Comparison of ENCODE assay signal across 32 cellular contexts in genomic region chr9:12809720-12810119, GRCh38. TPM values are rescaled to one million over a fixed set of nuclear protein-coding genes. Genes with fewer than 3 reads are reported as not detected.
A peak's percentile ranks its signal among the peaks of the same experiment; 100 is the strongest.
DNase-seq lines count a peak whose midpoint lies in the region; ATAC-seq and TF ChIP-seq lines count a peak whose summit lies in the region.
"Had no signal": no experiment of that assay in that cellular context is flagged by ENCODE, and none has a peak within 500 bp of the region (broad histone marks: within the 10 kb centered on the region; RNA-seq: fewer than 3 reads in every experiment).

No MANE protein-coding gene starts in this region.

- H3K9me3 Mint-ChIP-seq in glutamatergic neuron (ENCODE audit: unreplicated experiment) (no peaks in the 10 kb centered on the region), WTC11 (no peaks in the 10 kb centered on the region)

- dilution Hi-C loops in mammary epithelial cell (cut with HindIII; ENCODE audit: low sequenced_read_pairs), result loop anchor here (5.0 kb wide), 1 partner anchor 43 kb away; no protein-coding TSS in a partner anchor

- H3K4me3 ChIP-seq in mammary epithelial cell (replicated peaks in 1 of 3; ENCODE audit: insufficient read depth in 1 of 3, low read depth in 2 of 3, low read length in 3 of 3), result no peak overlapping the region
- no peak overlapping the region for H3K4me3 ChIP-seq in smooth muscle cell
- H3K4me3 ChIP-seq: mucosa of descending colon, SJCRH30, suprapubic skin, vagina had no signal

- DNase-seq in NCI-H146 treated with DMSO at 0.1 percent for 48 hours (lab: John Stamatoyannopoulos, UW; ENCODE audit: unreplicated experiment) (peak; percentile 38), mammary epithelial cell (no peak), glutamatergic neuron (no peak), smooth muscle cell (lab: John Stamatoyannopoulos, UW; ENCODE audit: unreplicated experiment) (no peak), WTC11 (ENCODE audit: low spot score) (no peak), DMS153 treated with DMSO at 0.1 percent for 48 hours (lab: John Stamatoyannopoulos, UW; ENCODE audit: unreplicated experiment) (no peak)
- DNase-seq: activated CD4-positive, alpha-beta memory T cell treated with anti-CD3 and anti-CD28 coated beads, Interleukin-2, amount 10 ng/mL, durations not matched to agents 7 days and 5 days; activated CD8-positive, alpha-beta memory T cell treated with anti-CD3 and anti-CD28 coated beads, Interleukin-2, amount 50 U/mL, for 48 hours; amygdala; cortex of kidney; kidney; mucosa of descending colon; NCI-H1092; NCI-H187 treated with DMSO at 0.1 percent for 48 hours; NCI-H2227 treated with DMSO at 0.1 percent for 48 hours; NCI-H774; right cardiac atrium; SJCRH30; stimulated activated CD4-positive, alpha-beta T cell treated with anti-CD3 and anti-CD28 coated beads, Interleukin-12 subunit alpha, Interleukin-12 subunit beta, amount 100 ng/mL, for 4 hours; stimulated activated CD4-positive, alpha-beta T cell treated with anti-CD3 and anti-CD28 coated beads, Interleukin-4, amount 100 ng/mL, for 1 hour; T-cell had no signal

- peak overlapping the region; percentile 10 for H2AFZ ChIP-seq in mammary epithelial cell (ENCODE audit: low read depth, low read length)
- no peak overlapping the region for H2AFZ ChIP-seq in smooth muscle cell (ENCODE audit: low read depth)
- H2AFZ ChIP-seq: parathyroid adenoma had no signal

- H3K27me3 ChIP-seq in mammary epithelial cell (ENCODE audit: insufficient read depth, low read length) (no peaks in the 10 kb centered on the region), smooth muscle cell (ENCODE audit: low read depth) (no peaks in the 10 kb centered on the region)
- H3K27me3 ChIP-seq: SJCRH30, suprapubic skin, vagina had no signal

- H3K36me3 ChIP-seq in mammary epithelial cell (ENCODE audit: insufficient read depth, low read length), result no peaks in the 10 kb centered on the region
- no peaks in the 10 kb centered on the region for H3K36me3 ChIP-seq in smooth muscle cell (ENCODE audit: low read depth)
- H3K36me3 ChIP-seq: SJCRH30, suprapubic skin, vagina had no signal

- in situ Hi-C loops in mammary epithelial cell (cut with MboI; ENCODE audit: low sequenced_read_pairs in 2 of 2), result loop anchor here (5.0 to 10.0 kb wide), 2 partner anchors 32 to 55 kb away; partner anchors contain the start of gene LURAP1L (in 1 of the 2)

- no peak for TF ChIP-seq CTCF in mammary epithelial cell (conservative IDR thresholded peaks at IDR 0.05 in 1 of 2, IDR thresholded peaks at IDR 0.05 in 1 of 2; ENCODE audit: extremely low read depth in 1 of 2, insufficient read depth in 1 of 2, low read depth in 1 of 2, low read length in 2 of 2)
- TF ChIP-seq CTCF in glutamatergic neuron (IDR thresholded peaks at IDR 0.05; ENCODE audit: partially characterized antibody, unreplicated experiment), result no peak
- TF ChIP-seq CTCF in smooth muscle cell (IDR thresholded peaks at IDR 0.05; ENCODE audit: borderline replicate concordance, insufficient read depth, poor library complexity, severe bottlenecking), result no peak
- TF ChIP-seq CTCF in WTC11 (IDR thresholded peaks at IDR 0.05), result no peak

- H3K27ac ChIP-seq in mammary epithelial cell (ENCODE audit: insufficient read depth, low read depth, low read length) (peak overlapping the region; percentile 43), smooth muscle cell (ENCODE audit: low read depth) (peak overlapping the region; percentile 68)
- H3K27ac ChIP-seq: parathyroid adenoma, SJCRH30, vagina had no signal

- H3F3A ChIP-seq in smooth muscle cell (ENCODE audit: low read depth), result peaks cover 13% of the 10 kb centered on the region

- intact Hi-C loops in mammary epithelial cell (cut with micrococcal nuclease), result loop anchor here (5.0 kb wide), 1 partner anchor 67 kb away; no protein-coding TSS in a partner anchor

- POLR2A ChIA-PET in WTC11 (lab: Charles Lee), result interaction anchor here (0.6 kb wide), 1 partner anchor 26 kb away, joined by 3 read pairs; no protein-coding TSS in a partner anchor

- H3K4me3 Mint-ChIP-seq in glutamatergic neuron (ENCODE audit: unreplicated experiment) (no peak overlapping the region), WTC11 (no peak overlapping the region)
- H3K4me3 Mint-ChIP-seq: activated CD4-positive, alpha-beta memory T cell treated with anti-CD3 and anti-CD28 coated beads, Interleukin-2, amount 10 ng/mL, durations not matched to agents 7 days and 5 days; activated naive CD4-positive, alpha-beta T cell treated with anti-CD3 and anti-CD28 coated beads, Interleukin-2, amount 50 U/mL, for 24 hours; activated T-helper 17 cell treated with anti-CD3 and anti-CD28 coated beads, Interleukin-2, amount 50 U/mL, for 72 hours; IgD-negative memory B cell; nephron; stimulated activated effector memory CD8-positive, alpha-beta T cell treated with anti-CD3 and anti-CD28 coated beads, Interleukin-12 subunit alpha, Interleukin-12 subunit beta, amount 100 ng/mL, for 72 hours; T-cell had no signal

- 6% methylated on average over 2 of the region's 2 CpGs for WGBS in mammary epithelial cell (ENCODE audit: low coverage, missing lambda C conversion rate)
- 82% methylated on average over 2 of the region's 2 CpGs for WGBS in smooth muscle cell (ENCODE audit: low lambda C conversion rate)

- H3K79me2 ChIP-seq in mammary epithelial cell (ENCODE audit: insufficient read depth, low read length), result peaks cover 51% of the 10 kb centered on the region
- H3K79me2 ChIP-seq in smooth muscle cell (ENCODE audit: low read depth), result peaks cover 62% of the 10 kb centered on the region
- H3K79me2 ChIP-seq: parathyroid adenoma had no signal

- H3K4me2 ChIP-seq in mammary epithelial cell (ENCODE audit: insufficient read depth, low read depth, low read length) (peak overlapping the region; percentile 4), smooth muscle cell (no peak overlapping the region)

- H3K27me3 Mint-ChIP-seq in glutamatergic neuron (ENCODE audit: unreplicated experiment) (no peaks in the 10 kb centered on the region), WTC11 (ENCODE audit: low read depth) (no peaks in the 10 kb centered on the region)
- H3K27me3 Mint-ChIP-seq: activated CD4-positive, alpha-beta memory T cell treated with anti-CD3 and anti-CD28 coated beads, Interleukin-2, amount 10 ng/mL, durations not matched to agents 7 days and 5 days; activated naive CD4-positive, alpha-beta T cell treated with anti-CD3 and anti-CD28 coated beads, Interleukin-2, amount 50 U/mL, for 24 hours; activated T-helper 17 cell treated with anti-CD3 and anti-CD28 coated beads, Interleukin-2, amount 50 U/mL, for 72 hours; IgD-negative memory B cell; T-cell had no signal

- H3K4me1 ChIP-seq in mammary epithelial cell (ENCODE audit: insufficient read depth, low read length) (peaks cover 18% of the 10 kb centered on the region), smooth muscle cell (ENCODE audit: low read depth) (peaks cover 14% of the 10 kb centered on the region)
- H3K4me1 ChIP-seq: parathyroid adenoma had no signal

- H3K27ac Mint-ChIP-seq in glutamatergic neuron (ENCODE audit: unreplicated experiment), result peak overlapping the region; percentile 40
- no peak overlapping the region for H3K27ac Mint-ChIP-seq in WTC11
- H3K27ac Mint-ChIP-seq: activated CD4-positive, alpha-beta memory T cell treated with anti-CD3 and anti-CD28 coated beads, Interleukin-2, amount 10 ng/mL, durations not matched to agents 7 days and 5 days; activated naive CD4-positive, alpha-beta T cell treated with anti-CD3 and anti-CD28 coated beads, Interleukin-2, amount 50 U/mL, for 24 hours; activated T-helper 17 cell treated with anti-CD3 and anti-CD28 coated beads, Interleukin-2, amount 50 U/mL, for 72 hours; IgD-negative memory B cell; stimulated activated effector memory CD8-positive, alpha-beta T cell treated with anti-CD3 and anti-CD28 coated beads, Interleukin-12 subunit alpha, Interleukin-12 subunit beta, amount 100 ng/mL, for 72 hours; T-cell had no signal

- no TSS peak for BruUV-seq in mammary epithelial cell (replicated peaks; lab: Mats Ljungman, UMichigan)

- H3K36me3 Mint-ChIP-seq in glutamatergic neuron (ENCODE audit: unreplicated experiment), result no peaks in the 10 kb centered on the region
- no peaks in the 10 kb centered on the region for H3K36me3 Mint-ChIP-seq in WTC11
- H3K36me3 Mint-ChIP-seq: activated naive CD4-positive, alpha-beta T cell treated with anti-CD3 and anti-CD28 coated beads, Interleukin-2, amount 50 U/mL, for 24 hours; IgD-negative memory B cell; stimulated activated effector memory CD8-positive, alpha-beta T cell treated with anti-CD3 and anti-CD28 coated beads, Interleukin-12 subunit alpha, Interleukin-12 subunit beta, amount 100 ng/mL, for 72 hours; T-cell had no signal

- ATAC-seq in WTC11 (no peak), GM21786 (IDR thresholded peaks at IDR 0.05; ENCODE audit: unreplicated experiment) (no peak), GM21528 (IDR thresholded peaks at IDR 0.05; ENCODE audit: low FRiP score, unreplicated experiment) (no peak)
- ATAC-seq: activated CD4-positive, CD25-positive, alpha-beta regulatory T cell treated with anti-CD3 and anti-CD28 coated beads, Interleukin-2, amount 50 U/mL, for 24 hours; activated T-helper 17 cell treated with anti-CD3 and anti-CD28 coated beads, Interleukin-2, amount 50 U/mL, for 72 hours; mucosa of descending colon; right cardiac atrium; stimulated activated effector memory CD8-positive, alpha-beta T cell treated with anti-CD3 and anti-CD28 coated beads, Interleukin-12 subunit alpha, Interleukin-12 subunit beta, amount 100 ng/mL, for 72 hours; T-cell had no signal

- CTCF ChIA-PET in mammary epithelial cell (lab: Charles Lee; ENCODE audit: low non-redundant PET) (no interaction called here), WTC11 (lab: Charles Lee) (interaction anchor here (1.4 kb wide), 1 partner anchor 34 kb away, joined by 4 read pairs; no protein-coding TSS in a partner anchor)

- H3K4me1 Mint-ChIP-seq in glutamatergic neuron (ENCODE audit: low read depth, unreplicated experiment), result peaks cover 31% of the 10 kb centered on the region
- peaks cover 3% of the 10 kb centered on the region; the same call in 1 of the 2 replicates for H3K4me1 Mint-ChIP-seq in WTC11
- H3K4me1 Mint-ChIP-seq: activated CD4-positive, alpha-beta memory T cell treated with anti-CD3 and anti-CD28 coated beads, Interleukin-2, amount 10 ng/mL, durations not matched to agents 7 days and 5 days; activated naive CD4-positive, alpha-beta T cell treated with anti-CD3 and anti-CD28 coated beads, Interleukin-2, amount 50 U/mL, for 24 hours; activated T-helper 17 cell treated with anti-CD3 and anti-CD28 coated beads, Interleukin-2, amount 50 U/mL, for 72 hours; IgD-negative memory B cell; stimulated activated effector memory CD8-positive, alpha-beta T cell treated with anti-CD3 and anti-CD28 coated beads, Interleukin-12 subunit alpha, Interleukin-12 subunit beta, amount 100 ng/mL, for 72 hours; T-cell had no signal

- H3K9me3 ChIP-seq in mammary epithelial cell (replicated peaks; ENCODE audit: insufficient read depth, low read length) (peaks cover 9% of the 10 kb centered on the region), smooth muscle cell (replicated peaks; ENCODE audit: low read depth) (no peaks in the 10 kb centered on the region)
- H3K9me3 ChIP-seq: mucosa of descending colon, SJCRH30, suprapubic skin, vagina had no signal

- H3K9ac ChIP-seq in mammary epithelial cell (ENCODE audit: insufficient read depth, low read length), result no peak overlapping the region
- H3K9ac ChIP-seq in smooth muscle cell (ENCODE audit: low read depth), result peak overlapping the region; percentile 14
- H3K9ac ChIP-seq: parathyroid adenoma had no signal

- H4K20me1 ChIP-seq in mammary epithelial cell (ENCODE audit: insufficient read depth, low read length) (no peaks in the 10 kb centered on the region), smooth muscle cell (ENCODE audit: low read depth) (no peaks in the 10 kb centered on the region)

RNA-seq across cellular contexts. Expression of gene LURAP1L, which starts 34.9 kb away (rescaled TPM):
- total RNA-seq in mammary epithelial cell (10 to 100 TPM; 52.9 to 57.8 TPM), glutamatergic neuron (ENCODE audit: unreplicated experiment) (25.6 TPM), smooth muscle cell (24.6 and 27.6 TPM in 2 replicates), WTC11 (2021) (1.2 to 1.7 TPM (median 1.3 TPM) in 3 replicates)
- polyA plus RNA-seq in mammary epithelial cell (16.6 TPM), smooth muscle cell (22.8 and 25.5 TPM in 2 replicates)
- polyA minus RNA-seq in mammary epithelial cell, result 20.7 TPM
- total RNA-seq: activated CD4-positive, alpha-beta memory T cell treated with anti-CD3 and anti-CD28 coated beads, Interleukin-2, amount 10 ng/mL, durations not matched to agents 7 days and 5 days; activated T-helper 17 cell treated with anti-CD3 and anti-CD28 coated beads, Interleukin-2, amount 50 U/mL, for 72 hours; T-cell had no signal
- polyA plus RNA-seq: IgD-negative memory B cell had no signal
